17 cellular contexts compared by ENCODE assay signal in the genomic region with DNA sequence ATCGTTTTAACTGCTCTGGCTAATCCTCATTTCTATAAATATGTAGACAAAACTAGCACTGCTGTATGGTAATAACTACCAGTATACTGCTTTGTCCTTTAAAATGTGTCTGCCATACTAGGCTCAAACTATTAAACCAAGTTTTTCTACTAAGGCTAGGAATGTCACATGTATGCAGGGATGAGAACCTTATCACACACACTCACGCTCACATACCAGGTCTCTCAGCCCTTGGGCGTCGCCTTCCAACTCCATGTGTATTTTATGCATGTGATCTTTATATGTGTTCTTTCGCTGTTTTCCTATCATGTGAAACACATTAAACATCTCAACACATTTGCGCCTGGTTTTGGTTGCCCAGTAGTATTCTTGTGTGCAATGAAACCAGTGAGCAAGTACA.
"Had no signal": no experiment of that assay in that cellular context is flagged by ENCODE, and none has a peak within 500 bp of the region (broad histone marks: within the 10 kb centered on the region; RNA-seq: fewer than 3 reads in every experiment).

No MANE protein-coding gene starts in this region.

- ATAC-seq: esophagus mucosa; left lobe of liver; natural killer cell; stimulated activated naive CD8-positive, alpha-beta T cell treated with anti-CD3 and anti-CD28 coated beads, Interleukin-15, Interleukin-2, amounts not matched to agents 100 U/mL and 50 U/mL, for 24 hours had no signal

- H3K4me3 Mint-ChIP-seq: activated B cell treated with CpG ODN at 0.5 μM for 24 hours; activated CD4-positive, alpha-beta T cell treated with anti-CD3 and anti-CD28 coated beads, Interleukin-2, amount 10 ng/mL, durations not matched to agents 24 days and 14 days; activated naive CD8-positive, alpha-beta T cell treated with anti-CD3 and anti-CD28 coated beads, Interleukin-2, amount 10 ng/mL, durations not matched to agents 7 days and 5 days; activated T-helper 1 cell treated with anti-CD3 and anti-CD28 coated beads, Interleukin-12 subunit alpha, Interleukin-12 subunit beta, Interleukin-2, Interleukin-4 antibody, amounts not matched to agents 30 ng/mL and 10 ng/mL and 1 ng/mL, durations not matched to agents 14 hours and 24 hours and 36 hours; natural killer cell had no signal

- H3K27ac ChIP-seq: dorsolateral prefrontal cortex, right atrium auricular region, transverse colon had no signal

- H3K27me3 ChIP-seq: dorsolateral prefrontal cortex, right atrium auricular region, transverse colon had no signal

- H3K36me3 ChIP-seq: right atrium auricular region, transverse colon had no signal

- H3K27me3 Mint-ChIP-seq: activated B cell treated with CpG ODN at 0.5 μM for 24 hours; activated CD4-positive, alpha-beta T cell treated with anti-CD3 and anti-CD28 coated beads, Interleukin-2, amount 10 ng/mL, durations not matched to agents 24 days and 14 days; activated naive CD8-positive, alpha-beta T cell treated with anti-CD3 and anti-CD28 coated beads, Interleukin-2, amount 10 ng/mL, durations not matched to agents 7 days and 5 days; progenitor cell of endocrine pancreas had no signal

- DNase-seq: activated B cell treated with CpG ODN at 0.5 μM for 24 hours; activated CD4-positive, alpha-beta T cell treated with anti-CD3 and anti-CD28 coated beads, Interleukin-2, amount 10 ng/mL, durations not matched to agents 24 days and 14 days; activated naive CD4-positive, alpha-beta T cell; activated naive CD8-positive, alpha-beta T cell treated with anti-CD3 and anti-CD28 coated beads, Interleukin-2, amount 10 ng/mL, durations not matched to agents 7 days and 5 days; anterior cingulate cortex; dorsolateral prefrontal cortex; mammary epithelial cell; natural killer cell; small intestine; stimulated activated naive CD8-positive, alpha-beta T cell treated with anti-CD3 and anti-CD28 coated beads, Interleukin-15, Interleukin-2, amounts not matched to agents 100 U/mL and 50 U/mL, for 24 hours; T-helper 1 cell; transverse colon had no signal

- H3K27ac Mint-ChIP-seq: activated CD4-positive, alpha-beta T cell treated with anti-CD3 and anti-CD28 coated beads, Interleukin-2, amount 10 ng/mL, durations not matched to agents 24 days and 14 days; activated naive CD8-positive, alpha-beta T cell treated with anti-CD3 and anti-CD28 coated beads, Interleukin-2, amount 10 ng/mL, durations not matched to agents 7 days and 5 days; activated T-helper 1 cell treated with anti-CD3 and anti-CD28 coated beads, Interleukin-12 subunit alpha, Interleukin-12 subunit beta, Interleukin-2, Interleukin-4 antibody, amounts not matched to agents 30 ng/mL and 10 ng/mL and 1 ng/mL, durations not matched to agents 14 hours and 24 hours and 36 hours; natural killer cell; progenitor cell of endocrine pancreas had no signal

- H3K4me3 ChIP-seq: dorsolateral prefrontal cortex, right atrium auricular region, transverse colon had no signal
